8 cellular contexts compared by ENCODE assay signal in the genomic region with DNA sequence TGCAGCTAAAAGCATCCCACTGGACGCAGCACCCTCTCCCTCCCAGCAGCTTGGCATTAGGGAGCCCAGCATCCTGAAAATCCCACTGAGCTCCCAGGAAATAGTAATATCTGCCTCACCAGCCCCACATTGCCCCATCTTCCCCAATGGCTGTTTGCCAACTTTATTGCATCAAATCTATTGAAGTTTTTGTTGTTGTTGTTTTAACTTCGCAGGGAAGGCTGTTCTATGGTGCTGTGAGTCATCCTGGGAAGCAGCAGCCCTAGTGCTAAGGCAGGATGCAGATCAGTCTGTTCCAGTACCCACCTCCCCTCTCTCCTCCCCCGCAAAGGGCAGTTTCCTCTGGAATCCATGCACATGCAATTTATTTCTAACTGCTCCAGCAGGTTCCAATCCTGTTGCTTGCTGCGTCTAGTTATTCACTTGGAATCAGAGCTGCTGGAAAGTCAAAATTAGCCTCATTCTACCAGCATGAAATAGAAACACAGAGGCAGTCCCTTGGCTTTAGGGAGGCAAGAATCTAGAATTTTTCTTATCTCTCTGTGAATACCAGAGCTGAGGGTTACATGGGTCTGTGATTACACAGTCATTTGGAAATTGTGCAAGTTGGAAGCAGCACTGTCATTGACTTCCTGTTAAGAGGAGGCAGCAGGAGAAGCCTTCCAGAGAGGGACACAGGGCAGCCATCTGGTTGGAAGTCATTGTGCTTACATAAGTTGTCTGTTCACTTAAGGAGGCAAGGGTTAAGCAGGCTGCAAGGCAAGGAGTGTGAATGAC.
DNase-seq lines count a peak whose midpoint lies in the region; ATAC-seq and TF ChIP-seq lines count a peak whose summit lies in the region.

No MANE protein-coding gene starts in this region.

- no peak overlapping the region for H3K4me3 Mint-ChIP-seq in GM23338

- ATAC-seq in GM23338: peak; percentile 72
- ATAC-seq in foreskin keratinocyte: peak; percentile 91
- ATAC-seq in HG02763 (IDR thresholded peaks at IDR 0.05; ENCODE audit: unreplicated experiment): no peak

- H3K27ac Mint-ChIP-seq in GM23338: no peak overlapping the region

- no peaks in the 10 kb centered on the region for H3K9me3 ChIP-seq in SJCRH30 (replicated peaks)

- TF ChIP-seq CTCF in GM23338 (conservative IDR thresholded peaks at IDR 0.05; ENCODE audit: low read depth in 2 of 2): no peak
- no peak for TF ChIP-seq CTCF in foreskin keratinocyte (conservative IDR thresholded peaks at IDR 0.05)

- no peaks in the 10 kb centered on the region for H3K79me2 ChIP-seq in GM23338 (replicated peaks; ENCODE audit: insufficient read depth)

- no peaks in the 10 kb centered on the region for H3K27me3 Mint-ChIP-seq in GM23338 (ENCODE audit: insufficient read depth, low read depth, poor library complexity)

- no peaks in the 10 kb centered on the region for H3F3A ChIP-seq in GM23338 (replicated peaks; ENCODE audit: low read depth)

- H3K4me1 ChIP-seq in GM23338 (ENCODE audit: insufficient read depth): peaks cover 6% of the 10 kb centered on the region; the same call in 1 of the 2 replicates
- H3K4me1 ChIP-seq in SJCRH30: no peaks in the 10 kb centered on the region
- peaks cover 13% of the 10 kb centered on the region for H3K4me1 ChIP-seq in foreskin keratinocyte

- DNase-seq in GM23338 (ENCODE audit: low spot score) (peak; percentile 38), SJCRH30 (peak; percentile 17 to 29), foreskin keratinocyte (peak; percentile 76 to 90), pons (ENCODE audit: low spot score) (peak; percentile 7), UCSD-AML1 (lab: John Stamatoyannopoulos, UW; ENCODE audit: unreplicated experiment) (no peak), HuH-7 (ENCODE audit: low spot score) (no peak)
- DNase-seq in activated effector memory CD4-positive, alpha-beta T cell treated with anti-CD3 and anti-CD28 coated beads, Interleukin-2, amount 50 U/mL, for 16 hours: no peak

- no peaks in the 10 kb centered on the region for H4K20me1 ChIP-seq in GM23338 (replicated peaks; ENCODE audit: insufficient read depth)

- peak overlapping the region; percentile 15; the same call in 1 of the 2 replicates for H3K4me2 ChIP-seq in GM23338

- no peaks in the 10 kb centered on the region for H3K27me3 ChIP-seq in GM23338 (ENCODE audit: insufficient read depth)
- no peaks in the 10 kb centered on the region for H3K27me3 ChIP-seq in SJCRH30
- no peaks in the 10 kb centered on the region for H3K27me3 ChIP-seq in foreskin keratinocyte

- H3K4me3 ChIP-seq in GM23338: no peak overlapping the region
- no peak overlapping the region for H3K4me3 ChIP-seq in SJCRH30

- H3K36me3 ChIP-seq in GM23338 (ENCODE audit: insufficient read depth) (no peaks in the 10 kb centered on the region), SJCRH30 (no peaks in the 10 kb centered on the region)

- H3K36me3 Mint-ChIP-seq in GM23338 (ENCODE audit: low read depth): no peaks in the 10 kb centered on the region

- peaks cover 31% of the 10 kb centered on the region for H3K4me1 Mint-ChIP-seq in GM23338

- H3K9me3 Mint-ChIP-seq in GM23338: no peaks in the 10 kb centered on the region

- H3K27ac ChIP-seq in GM23338 (ENCODE audit: low read depth) (no peak overlapping the region), SJCRH30 (no peak overlapping the region), foreskin keratinocyte (no peak overlapping the region)

- peak overlapping the region; percentile 90 for H2AFZ ChIP-seq in GM23338

- H3K9me2 ChIP-seq in GM23338 (ENCODE audit: insufficient read depth): no peaks in the 10 kb centered on the region; the same call in 1 of the 2 replicates

TF ChIP-seq in GM23338, 12 proteins besides CTCF, POLR2A, EP300 and RAD21:
- TF ChIP-seq STAT1 (IDR thresholded peaks at IDR 0.05; ENCODE audit: unreplicated experiment) (no peak), EZH2 (IDR thresholded peaks at IDR 0.05; ENCODE audit: low read depth, unreplicated experiment) (no peak), ZNF114 (CRISPR knock-in tag; IDR thresholded peaks at IDR 0.05) (no peak), NANOG (IDR thresholded peaks at IDR 0.05; ENCODE audit: borderline replicate concordance) (no peak), JUNB (IDR thresholded peaks at IDR 0.05; ENCODE audit: unreplicated experiment) (no peak), CREB1 (CRISPR knock-in tag; IDR thresholded peaks at IDR 0.05; ENCODE audit: low read depth) (no peak), ZNF331 (CRISPR knock-in tag; IDR thresholded peaks at IDR 0.05; ENCODE audit: low read depth) (no peak)
- TF ChIP-seq, protein P1, sequence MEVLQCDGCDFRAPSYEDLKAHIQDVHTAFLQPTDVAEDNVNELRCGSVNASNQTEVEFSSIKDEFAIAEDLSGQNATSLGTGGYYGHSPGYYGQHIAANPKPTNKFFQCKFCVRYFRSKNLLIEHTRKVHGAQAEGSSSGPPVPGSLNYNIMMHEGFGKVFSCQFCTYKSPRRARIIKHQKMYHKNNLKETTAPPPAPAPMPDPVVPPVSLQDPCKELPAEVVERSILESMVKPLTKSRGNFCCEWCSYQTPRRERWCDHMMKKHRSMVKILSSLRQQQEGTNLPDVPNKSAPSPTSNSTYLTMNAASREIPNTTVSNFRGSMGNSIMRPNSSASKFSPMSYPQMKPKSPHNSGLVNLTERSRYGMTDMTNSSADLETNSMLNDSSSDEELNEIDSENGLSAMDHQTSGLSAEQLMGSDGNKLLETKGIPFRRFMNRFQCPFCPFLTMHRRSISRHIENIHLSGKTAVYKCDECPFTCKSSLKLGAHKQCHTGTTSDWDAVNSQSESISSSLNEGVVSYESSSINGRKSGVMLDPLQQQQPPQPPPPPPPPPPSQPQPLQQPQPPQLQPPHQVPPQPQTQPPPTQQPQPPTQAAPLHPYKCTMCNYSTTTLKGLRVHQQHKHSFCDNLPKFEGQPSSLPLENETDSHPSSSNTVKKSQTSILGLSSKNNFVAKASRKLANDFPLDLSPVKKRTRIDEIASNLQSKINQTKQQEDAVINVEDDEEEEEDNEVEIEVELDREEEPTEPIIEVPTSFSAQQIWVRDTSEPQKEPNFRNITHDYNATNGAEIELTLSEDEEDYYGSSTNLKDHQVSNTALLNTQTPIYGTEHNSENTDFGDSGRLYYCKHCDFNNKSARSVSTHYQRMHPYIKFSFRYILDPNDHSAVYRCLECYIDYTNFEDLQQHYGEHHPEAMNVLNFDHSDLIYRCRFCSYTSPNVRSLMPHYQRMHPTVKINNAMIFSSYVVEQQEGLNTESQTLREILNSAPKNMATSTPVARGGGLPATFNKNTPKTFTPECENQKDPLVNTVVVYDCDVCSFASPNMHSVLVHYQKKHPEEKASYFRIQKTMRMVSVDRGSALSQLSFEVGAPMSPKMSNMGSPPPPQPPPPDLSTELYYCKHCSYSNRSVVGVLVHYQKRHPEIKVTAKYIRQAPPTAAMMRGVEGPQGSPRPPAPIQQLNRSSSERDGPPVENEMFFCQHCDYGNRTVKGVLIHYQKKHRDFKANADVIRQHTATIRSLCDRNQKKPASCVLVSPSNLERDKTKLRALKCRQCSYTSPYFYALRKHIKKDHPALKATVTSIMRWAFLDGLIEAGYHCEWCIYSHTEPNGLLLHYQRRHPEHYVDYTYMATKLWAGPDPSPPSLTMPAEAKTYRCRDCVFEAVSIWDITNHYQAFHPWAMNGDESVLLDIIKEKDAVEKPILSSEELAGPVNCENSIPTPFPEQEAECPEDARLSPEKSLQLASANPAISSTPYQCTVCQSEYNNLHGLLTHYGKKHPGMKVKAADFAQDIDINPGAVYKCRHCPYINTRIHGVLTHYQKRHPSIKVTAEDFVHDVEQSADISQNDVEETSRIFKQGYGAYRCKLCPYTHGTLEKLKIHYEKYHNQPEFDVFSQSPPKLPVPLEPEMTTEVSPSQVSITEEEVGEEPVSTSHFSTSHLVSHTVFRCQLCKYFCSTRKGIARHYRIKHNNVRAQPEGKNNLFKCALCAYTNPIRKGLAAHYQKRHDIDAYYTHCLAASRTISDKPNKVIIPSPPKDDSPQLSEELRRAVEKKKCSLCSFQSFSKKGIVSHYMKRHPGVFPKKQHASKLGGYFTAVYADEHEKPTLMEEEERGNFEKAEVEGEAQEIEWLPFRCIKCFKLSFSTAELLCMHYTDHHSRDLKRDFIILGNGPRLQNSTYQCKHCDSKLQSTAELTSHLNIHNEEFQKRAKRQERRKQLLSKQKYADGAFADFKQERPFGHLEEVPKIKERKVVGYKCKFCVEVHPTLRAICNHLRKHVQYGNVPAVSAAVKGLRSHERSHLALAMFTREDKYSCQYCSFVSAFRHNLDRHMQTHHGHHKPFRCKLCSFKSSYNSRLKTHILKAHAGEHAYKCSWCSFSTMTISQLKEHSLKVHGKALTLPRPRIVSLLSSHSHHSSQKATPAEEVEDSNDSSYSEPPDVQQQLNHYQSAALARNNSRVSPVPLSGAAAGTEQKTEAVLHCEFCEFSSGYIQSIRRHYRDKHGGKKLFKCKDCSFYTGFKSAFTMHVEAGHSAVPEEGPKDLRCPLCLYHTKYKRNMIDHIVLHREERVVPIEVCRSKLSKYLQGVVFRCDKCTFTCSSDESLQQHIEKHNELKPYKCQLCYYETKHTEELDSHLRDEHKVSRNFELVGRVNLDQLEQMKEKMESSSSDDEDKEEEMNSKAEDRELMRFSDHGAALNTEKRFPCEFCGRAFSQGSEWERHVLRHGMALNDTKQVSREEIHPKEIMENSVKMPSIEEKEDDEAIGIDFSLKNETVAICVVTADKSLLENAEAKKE (CRISPR knock-in tag; IDR thresholded peaks at IDR 0.05): no peak

Comparison
In these comparisons a context has a peak if more than half of its experiments do, and no peak if none do; other contexts are left out.
1. DNase-seq: peak in GM23338 (single experiment), SJCRH30 (2 of 2), foreskin keratinocyte (2 of 2) and pons (single experiment); none in UCSD-AML1 (single experiment), HuH-7 (single experiment) and activated effector memory CD4-positive, alpha-beta T cell treated with anti-CD3 and anti-CD28 coated beads, Interleukin-2, amount 50 U/mL, for 16 hours (single experiment).